Comparison of ENCODE assay signal across 26 cellular contexts in genomic region chr13:113225515-113225914, GRCh38. TPM values are rescaled to one million over a fixed set of nuclear protein-coding genes. Genes with fewer than 3 reads are reported as not detected.
DNase-seq lines count a peak whose midpoint lies in the region; ATAC-seq, FAIRE-seq and TF ChIP-seq lines count a peak whose summit lies in the region.
"Had no signal": no experiment of that assay in that cellular context is flagged by ENCODE, and none has a peak within 500 bp of the region (broad histone marks: within the 10 kb centered on the region; RNA-seq: fewer than 3 reads in every experiment).

No MANE protein-coding gene starts in this region.

- no peak for TF ChIP-seq POLR2A in GM12892 (IDR thresholded peaks at IDR 0.05; ENCODE audit: low read depth, low read length)

- no peaks in the 10 kb centered on the region for H3K9me3 Mint-ChIP-seq in CD4-positive, alpha-beta memory T cell
- H3K9me3 Mint-ChIP-seq in glutamatergic neuron (ENCODE audit: unreplicated experiment) (peaks cover 4% of the 10 kb centered on the region), Calu3 (ENCODE audit: low read depth, unreplicated experiment) (no peaks in the 10 kb centered on the region)
- no peaks in the 10 kb centered on the region for H3K9me3 Mint-ChIP-seq in stimulated activated effector memory CD8-positive, alpha-beta T cell treated with anti-CD3 and anti-CD28 coated beads, Interleukin-12 subunit alpha, Interleukin-12 subunit beta, amount 100 ng/mL, for 72 hours
- no peaks in the 10 kb centered on the region for H3K9me3 Mint-ChIP-seq in T-helper 2 cell treated with Interferon-gamma antibody and Interleukin-4, amounts not matched to agents 5 μg/mL and 100 μg/mL, for 36 hours
- H3K9me3 Mint-ChIP-seq: CD14-positive monocyte; CD8-positive, alpha-beta T cell had no signal

- H3K4me1 ChIP-seq in CD4-positive, alpha-beta memory T cell (ENCODE audit: insufficient read depth, low read length): no peaks in the 10 kb centered on the region
- peaks cover 9% of the 10 kb centered on the region for H3K4me1 ChIP-seq in lower lobe of right lung
- H3K4me1 ChIP-seq: BLaER1, Caco-2 had no signal

- no peak overlapping the region for H3K4me3 ChIP-seq in CD4-positive, alpha-beta memory T cell (ENCODE audit: low read length in 2 of 2)
- no peak overlapping the region for H3K4me3 ChIP-seq in lower lobe of right lung
- H3K4me3 ChIP-seq: BLaER1, GM12878 had no signal

- no peaks in the 10 kb centered on the region for H3K9me3 ChIP-seq in CD4-positive, alpha-beta memory T cell (ENCODE audit: control insufficient read depth in 1 of 2, low read length in 2 of 2)
- H3K9me3 ChIP-seq in lower lobe of right lung: no peaks in the 10 kb centered on the region
- H3K9me3 ChIP-seq: BE2C, BLaER1, Caco-2 had no signal

- no peaks in the 10 kb centered on the region for H3K27me3 Mint-ChIP-seq in CD4-positive, alpha-beta memory T cell
- H3K27me3 Mint-ChIP-seq in glutamatergic neuron (ENCODE audit: unreplicated experiment) (no peaks in the 10 kb centered on the region), Calu3 (ENCODE audit: unreplicated experiment) (no peaks in the 10 kb centered on the region)
- no peaks in the 10 kb centered on the region for H3K27me3 Mint-ChIP-seq in T-helper 2 cell treated with Interferon-gamma antibody and Interleukin-4, amounts not matched to agents 5 μg/mL and 100 μg/mL, for 36 hours (ENCODE audit: low read depth)
- H3K27me3 Mint-ChIP-seq: CD4-positive, CD25-positive, alpha-beta regulatory T cell had no signal

- H3K36me3 ChIP-seq in CD4-positive, alpha-beta memory T cell (ENCODE audit: insufficient read depth, low read length): peaks cover 77% of the 10 kb centered on the region
- peaks cover 91% of the 10 kb centered on the region for H3K36me3 ChIP-seq in lower lobe of right lung

- CTCF ChIA-PET in CD4-positive, alpha-beta memory T cell (lab: Charles Lee; ENCODE audit: partially characterized antibody): no interaction called here
- CTCF ChIA-PET in Calu3 (lab: Charles Lee): no interaction called here

- TF ChIP-seq CTCF in glutamatergic neuron (IDR thresholded peaks at IDR 0.05; ENCODE audit: partially characterized antibody, unreplicated experiment): no peak
- no peak for TF ChIP-seq CTCF in lower lobe of right lung (IDR thresholded peaks at IDR 0.05)
- no peak for TF ChIP-seq CTCF in Calu3 (IDR thresholded peaks at IDR 0.05; ENCODE audit: unreplicated experiment)

- H3K4me3 Mint-ChIP-seq in CD4-positive, alpha-beta memory T cell: no peak overlapping the region
- H3K4me3 Mint-ChIP-seq in glutamatergic neuron (ENCODE audit: unreplicated experiment) (no peak overlapping the region), Calu3 (ENCODE audit: low read depth, unreplicated experiment) (no peak overlapping the region)
- H3K4me3 Mint-ChIP-seq in stimulated activated effector memory CD8-positive, alpha-beta T cell treated with anti-CD3 and anti-CD28 coated beads, Interleukin-12 subunit alpha, Interleukin-12 subunit beta, amount 100 ng/mL, for 72 hours: no peak overlapping the region
- no peak overlapping the region for H3K4me3 Mint-ChIP-seq in T-helper 2 cell treated with Interferon-gamma antibody and Interleukin-4, amounts not matched to agents 5 μg/mL and 100 μg/mL, for 36 hours
- H3K4me3 Mint-ChIP-seq: CD14-positive monocyte; CD8-positive, alpha-beta T cell had no signal

- peaks cover 62 to 85% of the 10 kb centered on the region in 2 donors for H3K36me3 Mint-ChIP-seq in CD4-positive, alpha-beta memory T cell
- no peaks in the 10 kb centered on the region for H3K36me3 Mint-ChIP-seq in glutamatergic neuron (ENCODE audit: unreplicated experiment)
- peaks cover 97% of the 10 kb centered on the region for H3K36me3 Mint-ChIP-seq in stimulated activated effector memory CD8-positive, alpha-beta T cell treated with anti-CD3 and anti-CD28 coated beads, Interleukin-12 subunit alpha, Interleukin-12 subunit beta, amount 100 ng/mL, for 72 hours
- H3K36me3 Mint-ChIP-seq in T-helper 2 cell treated with Interferon-gamma antibody and Interleukin-4, amounts not matched to agents 5 μg/mL and 100 μg/mL, for 36 hours (ENCODE audit: low read depth): peaks cover 64% of the 10 kb centered on the region
- H3K36me3 Mint-ChIP-seq in Calu3 (ENCODE audit: insufficient read depth, unreplicated experiment): peaks cover 23% of the 10 kb centered on the region

- no peak overlapping the region for H3K27ac Mint-ChIP-seq in CD4-positive, alpha-beta memory T cell
- H3K27ac Mint-ChIP-seq in glutamatergic neuron (ENCODE audit: unreplicated experiment): peak overlapping the region; percentile 31
- peak overlapping the region; percentile 62 for H3K27ac Mint-ChIP-seq in stimulated activated effector memory CD8-positive, alpha-beta T cell treated with anti-CD3 and anti-CD28 coated beads, Interleukin-12 subunit alpha, Interleukin-12 subunit beta, amount 100 ng/mL, for 72 hours
- H3K27ac Mint-ChIP-seq in T-helper 2 cell treated with Interferon-gamma antibody and Interleukin-4, amounts not matched to agents 5 μg/mL and 100 μg/mL, for 36 hours: no peak overlapping the region
- H3K27ac Mint-ChIP-seq in Calu3 (ENCODE audit: unreplicated experiment): no peak overlapping the region

- peak; percentile 14 for FAIRE-seq in GM12892 (lab: Jason Lieb, UNC)
- FAIRE-seq: A204.1, GM12878, GM19239 had no signal

- no peaks in the 10 kb centered on the region for H3K27me3 ChIP-seq in CD4-positive, alpha-beta memory T cell (ENCODE audit: insufficient read depth, low read length)
- H3K27me3 ChIP-seq in lower lobe of right lung (ENCODE audit: low read depth): no peaks in the 10 kb centered on the region
- H3K27me3 ChIP-seq: BE2C, BLaER1 had no signal

- intact Hi-C loops in CD4-positive, alpha-beta memory T cell (cut with micrococcal nuclease): no loop called here
- intact Hi-C loops in lower lobe of right lung (cut with DNase I): no loop called here
- intact Hi-C loops in Calu3 (cut with micrococcal nuclease; ENCODE audit: unreplicated experiment): no loop called here

- no peak for ATAC-seq in stimulated activated effector memory CD8-positive, alpha-beta T cell treated with anti-CD3 and anti-CD28 coated beads, Interleukin-12 subunit alpha, Interleukin-12 subunit beta, amount 100 ng/mL, for 72 hours
- ATAC-seq in lower lobe of right lung: no peak
- ATAC-seq: CD8-positive, alpha-beta T cell; GM12878 had no signal

- no peak for DNase-seq in CD4-positive, alpha-beta memory T cell
- DNase-seq in GM12892 (ENCODE audit: insufficient read length): no peak
- no peak for DNase-seq in glutamatergic neuron
- no peak for DNase-seq in stimulated activated effector memory CD8-positive, alpha-beta T cell treated with anti-CD3 and anti-CD28 coated beads, Interleukin-12 subunit alpha, Interleukin-12 subunit beta, amount 100 ng/mL, for 72 hours (ENCODE audit: low spot score in 2 of 2)
- DNase-seq in lower lobe of right lung: no peak
- DNase-seq in T-helper 2 cell treated with Interferon-gamma antibody and Interleukin-4, amounts not matched to agents 5 μg/mL and 100 μg/mL, for 36 hours (ENCODE audit: low spot score): no peak
- DNase-seq in Calu3: no peak
- DNase-seq: 8988T; ACHN; BE2C; C1 segment of cervical spinal cord; Caco-2; CD4-positive, CD25-positive, alpha-beta regulatory T cell; CD8-positive, alpha-beta T cell; DMS 273 treated with DMSO at 0.1 percent for 48 hours; DMS153; DMS53; DMS79; DND-41; EL; GDM1 had no signal

- BruUV-seq in Calu3 (replicated peaks; lab: Mats Ljungman, UMichigan): no TSS peak

- H3K27ac ChIP-seq in CD4-positive, alpha-beta memory T cell (ENCODE audit: low read depth, low read length): peak overlapping the region; percentile 29
- no peak overlapping the region for H3K27ac ChIP-seq in lower lobe of right lung
- H3K27ac ChIP-seq: BLaER1 had no signal

- H3K4me1 Mint-ChIP-seq in CD4-positive, alpha-beta memory T cell: peaks cover 18 to 21% (median 19%) of the 10 kb centered on the region in 4 donors
- H3K4me1 Mint-ChIP-seq in glutamatergic neuron (ENCODE audit: low read depth, unreplicated experiment) (peaks cover 16% of the 10 kb centered on the region), Calu3 (ENCODE audit: low read depth, unreplicated experiment) (no peaks in the 10 kb centered on the region)
- peaks cover 33% of the 10 kb centered on the region for H3K4me1 Mint-ChIP-seq in stimulated activated effector memory CD8-positive, alpha-beta T cell treated with anti-CD3 and anti-CD28 coated beads, Interleukin-12 subunit alpha, Interleukin-12 subunit beta, amount 100 ng/mL, for 72 hours
- H3K4me1 Mint-ChIP-seq in T-helper 2 cell treated with Interferon-gamma antibody and Interleukin-4, amounts not matched to agents 5 μg/mL and 100 μg/mL, for 36 hours (ENCODE audit: low read depth): peaks cover 2% of the 10 kb centered on the region
- H3K4me1 Mint-ChIP-seq: CD14-positive monocyte had no signal

- POLR2A ChIA-PET in CD4-positive, alpha-beta memory T cell (lab: Charles Lee; ENCODE audit: partially characterized antibody): no interaction called here

RNA-seq across cellular contexts. Expression of gene CUL4A, which starts 16.1 kb away (rescaled TPM):
- 10 to 100 TPM; 75.5 to 80.0 TPM for total RNA-seq in CD4-positive, alpha-beta memory T cell
- 10 to 100 TPM; 59.8 to 72.8 TPM for polyA plus RNA-seq in CD4-positive, alpha-beta memory T cell
- 41.4 TPM for polyA plus RNA-seq in GM12892 (2012; ENCODE audit: missing spikeins)
- total RNA-seq in glutamatergic neuron (ENCODE audit: unreplicated experiment) (43.2 TPM), lower lobe of right lung (60.1 TPM), Calu3 (2022) (27.3 and 32.1 TPM in 2 replicates)

RNA-seq across cellular contexts. Expression of gene PCID2, which starts 17.0 kb away (rescaled TPM):
- 10 to 100 TPM; 78.2 to 79.8 TPM for total RNA-seq in CD4-positive, alpha-beta memory T cell
- 100 to 1,000 TPM in 1 of 2 donors, 10 to 100 TPM in 1; 84.8 to 100 TPM for polyA plus RNA-seq in CD4-positive, alpha-beta memory T cell
- polyA plus RNA-seq in GM12892 (2012; ENCODE audit: missing spikeins): 50.8 TPM
- total RNA-seq in glutamatergic neuron (ENCODE audit: unreplicated experiment): 48.4 TPM
- 35.1 TPM for total RNA-seq in lower lobe of right lung
- 21.1 and 21.2 TPM in 2 replicates for total RNA-seq in Calu3 (2022)

Comparison
In these comparisons a context has a peak if more than half of its experiments do, and no peak if none do; other contexts are left out.
1. H3K27ac Mint-ChIP-seq: peak in glutamatergic neuron (single experiment) and stimulated activated effector memory CD8-positive, alpha-beta T cell treated with anti-CD3 and anti-CD28 coated beads, Interleukin-12 subunit alpha, Interleukin-12 subunit beta, amount 100 ng/mL, for 72 hours (single experiment); none in CD4-positive, alpha-beta memory T cell (0 of 7), T-helper 2 cell treated with Interferon-gamma antibody and Interleukin-4, amounts not matched to agents 5 μg/mL and 100 μg/mL, for 36 hours (single experiment) and Calu3 (single experiment).